ENCODE assay signal across 8 cellular contexts in genomic region chr4:174217273-174218126, GRCh38.
A peak's percentile ranks its signal among the peaks of the same experiment; 100 is the strongest.
DNase-seq lines count a peak whose midpoint lies in the region; ATAC-seq and TF ChIP-seq lines count a peak whose summit lies in the region.

No MANE protein-coding gene starts in this region.

- H3K36me3 Mint-ChIP-seq in endothelial cell (ENCODE audit: low read depth, unreplicated experiment): no peaks in the 10 kb centered on the region
- H3K36me3 Mint-ChIP-seq in naive thymus-derived CD8-positive, alpha-beta T cell: peaks cover 0 to 15% (median 10%) of the 10 kb centered on the region in 3 donors

- no peaks in the 10 kb centered on the region for H3K4me1 ChIP-seq in Panc1 (ENCODE audit: control insufficient read depth, insufficient read depth, low read length)

- H3K9me3 Mint-ChIP-seq in endothelial cell (ENCODE audit: unreplicated experiment): no peaks in the 10 kb centered on the region
- peaks cover 0 to 11% (median 0%) of the 10 kb centered on the region in 9 donors for H3K9me3 Mint-ChIP-seq in naive thymus-derived CD8-positive, alpha-beta T cell

- POLR2A ChIA-PET in Panc1 (lab: Charles Lee): no interaction called here
- POLR2A ChIA-PET in naive thymus-derived CD8-positive, alpha-beta T cell (lab: Charles Lee): no interaction called here

- in situ Hi-C loops in Panc1 (cut with HindIII; ENCODE audit: low pct_unique_long_range_greater_than_20kb, low sequenced_read_pairs): no loop called here

- DNase-seq in ELR (ENCODE audit: low read depth) (peak; percentile 44), Panc1 (ENCODE audit: low read depth, low spot score) (no peak), endothelial cell (ENCODE audit: low spot score) (no peak), midbrain (lab: John Stamatoyannopoulos, UW) (no peak), HuH-7.5 (ENCODE audit: low spot score) (no peak)
- DNase-seq in naive thymus-derived CD8-positive, alpha-beta T cell: peak in 1 of 10 donors; percentile 14

- H3K27ac Mint-ChIP-seq in endothelial cell (ENCODE audit: unreplicated experiment): no peak overlapping the region
- no peak overlapping the region for H3K27ac Mint-ChIP-seq in naive thymus-derived CD8-positive, alpha-beta T cell

- TF ChIP-seq CTCF in Panc1 (IDR thresholded peaks at IDR 0.05) (no peak), endothelial cell (IDR thresholded peaks at IDR 0.05; ENCODE audit: unreplicated experiment) (no peak)

- CTCF ChIA-PET in Panc1 (lab: Charles Lee): no interaction called here

- ATAC-seq in Panc1 (peak; percentile 69), HG02623 (IDR thresholded peaks at IDR 0.05; ENCODE audit: unreplicated experiment) (no peak), GM19452 (IDR thresholded peaks at IDR 0.05; ENCODE audit: unreplicated experiment) (no peak)
- peak; percentile 25 to 32 for ATAC-seq in naive thymus-derived CD8-positive, alpha-beta T cell

- peaks cover 34% of the 10 kb centered on the region for H3K4me1 Mint-ChIP-seq in endothelial cell (ENCODE audit: unreplicated experiment)
- H3K4me1 Mint-ChIP-seq in naive thymus-derived CD8-positive, alpha-beta T cell: peaks cover 22 to 46% (median 42%) of the 10 kb centered on the region in 4 donors

- H3K4me3 Mint-ChIP-seq in endothelial cell (ENCODE audit: unreplicated experiment): peak overlapping the region; percentile 83
- peak overlapping the region; percentile 9 to 72 (median 56) for H3K4me3 Mint-ChIP-seq in naive thymus-derived CD8-positive, alpha-beta T cell

- H3K9me3 ChIP-seq in Panc1 (ENCODE audit: control insufficient read depth, insufficient read depth, low read depth, low read length): no peaks in the 10 kb centered on the region

- H3K36me3 ChIP-seq in Panc1 (ENCODE audit: control insufficient read depth, insufficient read depth, low read length): no peaks in the 10 kb centered on the region

- H3K27ac ChIP-seq in Panc1 (ENCODE audit: low read length): no peak overlapping the region

- BruUV-seq in Panc1 (replicated peaks; lab: Mats Ljungman, UMichigan): no TSS peak

- H3K4me3 ChIP-seq in Panc1 (ENCODE audit: low read depth in 2 of 2, low read length in 2 of 2): peak overlapping the region; percentile 33 to 51

- H3K27me3 Mint-ChIP-seq in endothelial cell (ENCODE audit: unreplicated experiment): peaks cover 23% of the 10 kb centered on the region
- peaks cover 49 to 95% (median 75%) of the 10 kb centered on the region in 5 donors for H3K27me3 Mint-ChIP-seq in naive thymus-derived CD8-positive, alpha-beta T cell

- intact Hi-C loops in Panc1 (cut with micrococcal nuclease; ENCODE audit: unreplicated experiment): no loop called here

- H3K27me3 ChIP-seq in Panc1 (ENCODE audit: control insufficient read depth, insufficient read depth, low read length): no peaks in the 10 kb centered on the region

Comparison
In these comparisons a context has a peak if more than half of its experiments do, and no peak if none do; other contexts are left out.
1. ATAC-seq: peak in Panc1 (single experiment) and naive thymus-derived CD8-positive, alpha-beta T cell (2 of 2); none in HG02623 (single experiment) and GM19452 (single experiment).